In genomic region chr2:241814571-241815476, GRCh38 we compare ENCODE assay signal across 21 cellular contexts.
A peak's percentile ranks its signal among the peaks of the same experiment; 100 is the strongest.
DNase-seq lines count a peak whose midpoint lies in the region; ATAC-seq and TF ChIP-seq lines count a peak whose summit lies in the region.
"Had no signal": no experiment of that assay in that cellular context is flagged by ENCODE, and none has a peak within 500 bp of the region (broad histone marks: within the 10 kb centered on the region; RNA-seq: fewer than 3 reads in every experiment).

No MANE protein-coding gene starts in this region.

- DNase-seq in DMS53 (lab: John Stamatoyannopoulos, UW) = peak; percentile 36
- DNase-seq in DMS53 treated with DMSO at 0.1 percent for 48 hours (lab: John Stamatoyannopoulos, UW; ENCODE audit: unreplicated experiment) = no peak
- DNase-seq in NB4 (ENCODE audit: low read depth) = peak; percentile 2
- DNase-seq in hepatic stellate cell (ENCODE audit: low spot score) = peak; percentile 6
- DNase-seq in stimulated activated effector memory CD8-positive, alpha-beta T cell treated with anti-CD3 and anti-CD28 coated beads, Interleukin-12 subunit alpha, Interleukin-12 subunit beta, amount 100 ng/mL, for 72 hours (ENCODE audit: low spot score in 2 of 2) = peak in 1 of 2 donors; percentile 46
- no peak for DNase-seq in germinal center (ENCODE audit: low spot score)
- no peak for DNase-seq in HK-2 (ENCODE audit: unreplicated experiment)
- DNase-seq: activated CD4-positive, alpha-beta T cell treated with anti-CD3 and anti-CD28 coated beads, Interleukin-2, amount 50 U/mL, for 4 hours; activated naive CD8-positive, alpha-beta T cell treated with anti-CD3 and anti-CD28 coated beads, Interleukin-2, amount 50 U/mL, for 24 hours; DND-41; effector CD8-positive, alpha-beta T cell; Kasumi-1; kidney glomerular epithelial cell; NCI-H2227 treated with DMSO at 0.1 percent for 48 hours; SHP77 treated with DMSO at 0.1 percent for 48 hours; stimulated activated CD4-positive, alpha-beta T cell treated with anti-CD3 and anti-CD28 coated beads, Interleukin-4, amount 100 ng/mL, for 4 hours; T1000 had no signal

- no peak for ATAC-seq in stimulated activated effector memory CD8-positive, alpha-beta T cell treated with anti-CD3 and anti-CD28 coated beads, Interleukin-12 subunit alpha, Interleukin-12 subunit beta, amount 100 ng/mL, for 72 hours
- ATAC-seq in HG02938 (IDR thresholded peaks at IDR 0.05; ENCODE audit: unreplicated experiment) = no peak
- ATAC-seq: activated naive CD8-positive, alpha-beta T cell treated with anti-CD3 and anti-CD28 coated beads, Interleukin-2, amount 50 U/mL, for 24 hours had no signal

- H3K4me1 Mint-ChIP-seq in stimulated activated effector memory CD8-positive, alpha-beta T cell treated with anti-CD3 and anti-CD28 coated beads, Interleukin-12 subunit alpha, Interleukin-12 subunit beta, amount 100 ng/mL, for 72 hours = peaks cover 17% of the 10 kb centered on the region

- no peak for TF ChIP-seq POLR2A in NB4 (IDR thresholded peaks at IDR 0.05; ENCODE audit: extremely low read depth, insufficient read length)

- no peak overlapping the region for H3K4me3 Mint-ChIP-seq in stimulated activated effector memory CD8-positive, alpha-beta T cell treated with anti-CD3 and anti-CD28 coated beads, Interleukin-12 subunit alpha, Interleukin-12 subunit beta, amount 100 ng/mL, for 72 hours
- H3K4me3 Mint-ChIP-seq: activated naive CD8-positive, alpha-beta T cell treated with anti-CD3 and anti-CD28 coated beads, Interleukin-2, amount 50 U/mL, for 24 hours; activated T-helper 1 cell treated with anti-CD3 and anti-CD28 coated beads, Interleukin-12 subunit alpha, Interleukin-12 subunit beta, Interleukin-2, Interleukin-4 antibody, amounts not matched to agents 30 ng/mL and 10 ng/mL and 1 ng/mL, durations not matched to agents 14 hours and 24 hours and 36 hours had no signal

- peak overlapping the region; percentile 58 for H3K27ac Mint-ChIP-seq in stimulated activated effector memory CD8-positive, alpha-beta T cell treated with anti-CD3 and anti-CD28 coated beads, Interleukin-12 subunit alpha, Interleukin-12 subunit beta, amount 100 ng/mL, for 72 hours
- H3K27ac Mint-ChIP-seq: activated T-helper 1 cell treated with anti-CD3 and anti-CD28 coated beads, Interleukin-12 subunit alpha, Interleukin-12 subunit beta, Interleukin-2, Interleukin-4 antibody, amounts not matched to agents 30 ng/mL and 10 ng/mL and 1 ng/mL, durations not matched to agents 14 hours and 24 hours and 36 hours had no signal

- H3K4me3 ChIP-seq in NB4 (ENCODE audit: low read depth, low read length) = no peak overlapping the region
- H3K4me3 ChIP-seq: hepatocyte, transverse colon had no signal

- TF ChIP-seq CTCF in NB4 (IDR thresholded peaks at IDR 0.05; ENCODE audit: low read depth, low read length) = no peak

- no peaks in the 10 kb centered on the region for H3K36me3 Mint-ChIP-seq in stimulated activated effector memory CD8-positive, alpha-beta T cell treated with anti-CD3 and anti-CD28 coated beads, Interleukin-12 subunit alpha, Interleukin-12 subunit beta, amount 100 ng/mL, for 72 hours

- no peaks in the 10 kb centered on the region for H3K9me3 Mint-ChIP-seq in stimulated activated effector memory CD8-positive, alpha-beta T cell treated with anti-CD3 and anti-CD28 coated beads, Interleukin-12 subunit alpha, Interleukin-12 subunit beta, amount 100 ng/mL, for 72 hours
- H3K9me3 Mint-ChIP-seq: activated naive CD8-positive, alpha-beta T cell treated with anti-CD3 and anti-CD28 coated beads, Interleukin-2, amount 50 U/mL, for 24 hours; activated T-helper 1 cell treated with anti-CD3 and anti-CD28 coated beads, Interleukin-12 subunit alpha, Interleukin-12 subunit beta, Interleukin-2, Interleukin-4 antibody, amounts not matched to agents 30 ng/mL and 10 ng/mL and 1 ng/mL, durations not matched to agents 14 hours and 24 hours and 36 hours had no signal

Comparison
In these comparisons a context has a peak if more than half of its experiments do, and no peak if none do; other contexts are left out.
1. DNase-seq: peak in DMS53 (single experiment), NB4 (single experiment) and hepatic stellate cell (single experiment); none in DMS53 treated with DMSO at 0.1 percent for 48 hours (single experiment), germinal center (single experiment) and HK-2 (single experiment).